ENCODE assay signal across 8 cellular contexts in the genomic region with DNA sequence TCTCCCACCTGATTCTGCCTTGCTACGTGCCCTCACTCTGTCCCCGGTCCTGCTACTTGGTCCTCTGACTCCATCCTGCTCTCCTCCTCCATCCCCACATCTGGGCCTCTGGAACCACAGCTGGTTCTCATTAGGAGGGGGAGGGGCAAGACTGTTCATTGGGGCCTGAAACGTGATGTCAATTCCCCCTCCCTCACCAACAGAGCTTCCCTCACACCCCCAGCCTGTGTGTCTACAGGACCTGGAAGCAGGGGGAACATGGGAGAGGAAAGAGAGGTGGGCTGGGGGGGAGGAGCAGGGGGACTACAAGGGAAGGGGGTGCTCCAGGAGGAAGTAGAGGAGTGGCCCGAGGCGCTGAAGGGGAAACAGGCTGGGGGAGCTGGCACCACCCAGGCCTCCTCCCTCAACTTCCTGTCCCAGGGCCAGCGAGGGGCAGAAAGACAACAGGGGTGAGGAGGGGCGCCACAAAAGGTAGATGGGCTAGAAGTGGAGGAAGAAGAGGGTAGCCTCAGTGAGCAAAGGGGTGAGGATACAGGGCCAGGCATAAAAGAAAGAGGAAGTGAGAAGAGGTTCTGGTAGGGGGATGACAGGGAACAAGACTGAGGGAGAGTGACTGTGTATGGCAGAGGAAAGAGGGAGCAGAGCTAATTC. TPM values are rescaled to one million over a fixed set of nuclear protein-coding genes. Genes with fewer than 3 reads are reported as not detected.
DNase-seq lines count a peak whose midpoint lies in the region; ATAC-seq and TF ChIP-seq lines count a peak whose summit lies in the region.

No MANE protein-coding gene starts in this region.

- intact Hi-C loops in activated B cell treated with CpG ODN at 0.5 μM for 24 hours (cut with micrococcal nuclease): loop anchor here (1.0 to 5.0 kb wide), 4 partner anchors 14 to 36 kb away; a partner anchor contains a TSS

- H3K36me3 ChIP-seq in BLaER1 treated with 17β-estradiol and CSF1 and Interleukin-3, amounts not matched to agents 10 nM and 100 nM: peaks cover 0 to 14% (median 0%) of the 10 kb centered on the region in 11 experiments; a peak in 4 of 22 replicates
- H3K36me3 ChIP-seq in hepatocyte (replicated peaks; ENCODE audit: insufficient read depth, low read depth): no peaks in the 10 kb centered on the region
- H3K36me3 ChIP-seq in suprapubic skin: no peaks in the 10 kb centered on the region

- peak; percentile 70 for ATAC-seq in GM19324 (IDR thresholded peaks at IDR 0.05; ENCODE audit: low FRiP score, unreplicated experiment)
- peak; percentile 89 for ATAC-seq in HG03175 (IDR thresholded peaks at IDR 0.05; ENCODE audit: unreplicated experiment)
- ATAC-seq in activated B cell treated with CpG ODN at 0.5 μM for 24 hours (ENCODE audit: low read depth): peak; percentile 90

- WGBS in hepatocyte (ENCODE audit: low lambda C conversion rate, missing lambda C conversion rate): 56% methylated on average over 6 of the region's 7 CpGs
- WGBS in suprapubic skin: 28% methylated on average over 7 of the region's 7 CpGs

- H3K9me3 ChIP-seq in BLaER1 treated with 17β-estradiol and CSF1 and Interleukin-3, amounts not matched to agents 10 nM and 100 nM (replicated peaks in 1 of 11): no peaks in the 10 kb centered on the region
- H3K9me3 ChIP-seq in hepatocyte (ENCODE audit: low read depth) (no peaks in the 10 kb centered on the region), suprapubic skin (no peaks in the 10 kb centered on the region)

- no peak overlapping the region for H3K27ac Mint-ChIP-seq in activated B cell treated with CpG ODN at 0.5 μM for 24 hours

- POLR2A ChIA-PET in activated B cell treated with CpG ODN at 0.5 μM for 24 hours (lab: Charles Lee): interaction anchor here (0.9 to 4.7 kb wide), 13 partner anchors 12 to 165 kb away, joined by 3 to 41 read pairs (median 3); a partner anchor contains a TSS

- CTCF ChIA-PET in activated B cell treated with CpG ODN at 0.5 μM for 24 hours (lab: Charles Lee): interaction anchor here (1.0 to 1.8 kb wide), 2 partner anchors 21 to 28 kb away, joined by 3 to 7 read pairs; a partner anchor contains a TSS

- H3K4me2 ChIP-seq in BLaER1 treated with 17β-estradiol and CSF1 and Interleukin-3, amounts not matched to agents 10 nM and 100 nM: peak overlapping the region; percentile 81 to 96 (median 91)
- H3K4me2 ChIP-seq in hepatocyte: peak overlapping the region; percentile 64

- H3K4me3 Mint-ChIP-seq in activated B cell treated with CpG ODN at 0.5 μM for 24 hours: no peak overlapping the region

- TF ChIP-seq POLR2A in suprapubic skin (IDR thresholded peaks at IDR 0.05): no peak

- H2AFZ ChIP-seq in hepatocyte: no peak overlapping the region

- H3K27ac ChIP-seq in BLaER1 treated with 17β-estradiol and CSF1 and Interleukin-3, amounts not matched to agents 10 nM and 100 nM: peak overlapping the region; percentile 65 to 89 (median 84); a peak in 21 of 22 replicates
- H3K27ac ChIP-seq in hepatocyte (peak overlapping the region; percentile 98), suprapubic skin (peak overlapping the region; percentile 78)

- H3K27me3 Mint-ChIP-seq in activated B cell treated with CpG ODN at 0.5 μM for 24 hours: no peaks in the 10 kb centered on the region

- H3K9me3 Mint-ChIP-seq in activated B cell treated with CpG ODN at 0.5 μM for 24 hours: no peaks in the 10 kb centered on the region

- no peaks in the 10 kb centered on the region for H3K36me3 Mint-ChIP-seq in activated B cell treated with CpG ODN at 0.5 μM for 24 hours (ENCODE audit: low read depth)

- no peaks in the 10 kb centered on the region for H3K27me3 ChIP-seq in BLaER1 treated with 17β-estradiol and CSF1 and Interleukin-3, amounts not matched to agents 10 nM and 100 nM
- H3K27me3 ChIP-seq in hepatocyte: no peaks in the 10 kb centered on the region
- no peaks in the 10 kb centered on the region for H3K27me3 ChIP-seq in suprapubic skin

- H3K79me2 ChIP-seq in hepatocyte: peaks cover 58% of the 10 kb centered on the region

- H3K4me1 Mint-ChIP-seq in activated B cell treated with CpG ODN at 0.5 μM for 24 hours: no peaks in the 10 kb centered on the region

- H3K9ac ChIP-seq in BLaER1 treated with 17β-estradiol and CSF1 and Interleukin-3, amounts not matched to agents 10 nM and 100 nM: peak overlapping the region; percentile 60 to 76 (median 69)

- peaks cover 0 to 4% (median 0%) of the 10 kb centered on the region in 11 experiments; a peak in 2 of 22 replicates for H4K20me1 ChIP-seq in BLaER1 treated with 17β-estradiol and CSF1 and Interleukin-3, amounts not matched to agents 10 nM and 100 nM
- peaks cover 3% of the 10 kb centered on the region for H4K20me1 ChIP-seq in hepatocyte (ENCODE audit: insufficient read depth, poor library complexity, severe bottlenecking)

- H3K4me1 ChIP-seq in BLaER1 treated with 17β-estradiol and CSF1 and Interleukin-3, amounts not matched to agents 10 nM and 100 nM: peaks cover 39 to 82% (median 58%) of the 10 kb centered on the region in 10 experiments
- H3K4me1 ChIP-seq in hepatocyte (ENCODE audit: insufficient read depth) (peaks cover 12% of the 10 kb centered on the region), suprapubic skin (peaks cover 23% of the 10 kb centered on the region)

- TF ChIP-seq CTCF in activated B cell treated with CpG ODN at 0.5 μM for 24 hours (IDR thresholded peaks at IDR 0.05) (no peak), hepatocyte (IDR thresholded peaks at IDR 0.05; ENCODE audit: poor library complexity) (no peak), suprapubic skin (IDR thresholded peaks at IDR 0.05) (no peak)

- peak overlapping the region in 8 of 10 experiments; percentile 17 to 60 (median 42); a peak in 15 of 20 replicates for H3K4me3 ChIP-seq in BLaER1 treated with 17β-estradiol and CSF1 and Interleukin-3, amounts not matched to agents 10 nM and 100 nM
- H3K4me3 ChIP-seq in hepatocyte (no peak overlapping the region), suprapubic skin (no peak overlapping the region)

- H3K9me2 ChIP-seq in hepatocyte (replicated peaks; ENCODE audit: insufficient read depth): no peaks in the 10 kb centered on the region

- DNase-seq in activated B cell treated with CpG ODN at 0.5 μM for 24 hours (peak; percentile 35), hepatocyte (ENCODE audit: low spot score) (peak; percentile 74), suprapubic skin (ENCODE audit: low spot score in 2 of 2) (no peak), NCI-H748 treated with DMSO at 0.1 percent for 48 hours (lab: John Stamatoyannopoulos, UW) (no peak), HUDEP-2 (lab: John Stamatoyannopoulos, UW; ENCODE audit: unreplicated experiment in 76 of 76) (no peak)

- no peak for TF ChIP-seq EP300 in suprapubic skin (IDR thresholded peaks at IDR 0.05)

RNA-seq across cellular contexts. Expression of a gene that starts 8.9 kb away (rescaled TPM):
- total RNA-seq in activated B cell treated with CpG ODN at 0.5 μM for 24 hours (0.17 and 0.22 TPM in 2 replicates), hepatocyte (8.5 and 15.2 TPM in 2 replicates), suprapubic skin (1 to 10 TPM; 3.9 to 9.0 (median 6.4) TPM)
- 6.3 and 8.0 TPM in 2 replicates for polyA plus RNA-seq in hepatocyte

RNA-seq across cellular contexts. Expression of a gene that starts 27.5 kb away (rescaled TPM):
- total RNA-seq in activated B cell treated with CpG ODN at 0.5 μM for 24 hours (98.2 and 123 TPM in 2 replicates), hepatocyte (68.4 and 105 TPM in 2 replicates), suprapubic skin (100 to 1,000 TPM in 2 of 4 donors, 10 to 100 TPM in 2; 56.1 to 126 (median 81.9) TPM)
- 170 and 185 TPM in 2 replicates for polyA plus RNA-seq in hepatocyte

RNA-seq across cellular contexts. Expression of a gene that starts 34.7 kb away (rescaled TPM):
- total RNA-seq in activated B cell treated with CpG ODN at 0.5 μM for 24 hours (149 and 154 TPM in 2 replicates), hepatocyte (29.5 and 33.3 TPM in 2 replicates), suprapubic skin (10 to 100 TPM; 24.1 to 54.5 (median 40.1) TPM)
- 248 and 295 TPM in 2 replicates for polyA plus RNA-seq in hepatocyte

RNA-seq across cellular contexts. Expression of a gene that starts 36.4 kb away (rescaled TPM):
- total RNA-seq in activated B cell treated with CpG ODN at 0.5 μM for 24 hours (34.1 and 34.2 TPM in 2 replicates), hepatocyte (34.5 and 71.9 TPM in 2 replicates), suprapubic skin (10 to 100 TPM; 17.1 to 35.2 (median 26.4) TPM)
- 62.7 and 71.9 TPM in 2 replicates for polyA plus RNA-seq in hepatocyte

RNA-seq across cellular contexts. Expression of a gene that starts 43.2 kb away (rescaled TPM):
- 113 and 128 TPM in 2 replicates for total RNA-seq in activated B cell treated with CpG ODN at 0.5 μM for 24 hours
- total RNA-seq in hepatocyte: 110 and 114 TPM in 2 replicates
- 126 and 135 TPM in 2 replicates for polyA plus RNA-seq in hepatocyte
- total RNA-seq in suprapubic skin: 10 to 100 TPM; 59.8 to 83.8 (median 71.5) TPM

Comparison
In these comparisons a context has a peak if more than half of its experiments do, and no peak if none do; other contexts are left out.
1. H3K4me3 ChIP-seq: peak in BLaER1 treated with 17β-estradiol and CSF1 and Interleukin-3, amounts not matched to agents 10 nM and 100 nM (8 of 10); none in hepatocyte (single experiment) and suprapubic skin (single experiment).
2. DNase-seq: peak in activated B cell treated with CpG ODN at 0.5 μM for 24 hours (single experiment) and hepatocyte (single experiment); none in suprapubic skin (0 of 2), NCI-H748 treated with DMSO at 0.1 percent for 48 hours (single experiment) and HUDEP-2 (0 of 76).
3. Peak in every context shown above with its lines, with median percentiles within 50 percentile points of each other: H3K27ac ChIP-seq and ATAC-seq.